Comparison of ENCODE assay signal across 8 cellular contexts in the genomic region with DNA sequence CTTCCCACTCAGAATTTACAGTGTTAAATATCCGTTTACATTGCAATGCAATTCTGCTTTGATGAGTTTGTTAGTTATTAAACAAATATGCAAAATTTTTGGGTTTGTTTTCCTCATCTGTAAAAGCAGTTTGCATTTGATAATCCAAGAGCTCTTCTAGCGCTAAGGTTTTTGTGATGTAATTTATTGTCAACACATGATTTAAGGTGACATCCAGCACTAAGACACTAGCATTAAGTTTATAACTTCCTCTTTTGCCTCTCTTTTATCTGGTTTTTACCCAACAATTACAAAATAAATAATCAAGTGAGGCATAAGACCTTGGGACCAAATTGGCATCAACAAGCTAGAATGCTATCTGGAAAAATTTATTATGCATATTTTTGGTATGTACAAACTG. TPM values are rescaled to one million over a fixed set of nuclear protein-coding genes. Genes with fewer than 3 reads are reported as not detected.
DNase-seq lines count a peak whose midpoint lies in the region; ATAC-seq, FAIRE-seq and TF ChIP-seq lines count a peak whose summit lies in the region.

No MANE protein-coding gene starts in this region.

- TF ChIP-seq CTCF in activated B cell treated with CpG ODN at 0.5 μM for 24 hours (IDR thresholded peaks at IDR 0.05) (no peak), keratinocyte (optimal IDR thresholded peaks at IDR 0.05 in 1 of 3, IDR thresholded peaks at IDR 0.05 in 1 of 3, conservative IDR thresholded peaks at IDR 0.05 in 1 of 3; ENCODE audit: extremely low read depth in 1 of 3, insufficient read depth in 2 of 3, low read length in 3 of 3) (no peak), thyroid gland (IDR thresholded peaks at IDR 0.05) (no peak)

- CTCF ChIA-PET in activated B cell treated with CpG ODN at 0.5 μM for 24 hours (lab: Charles Lee), result no interaction called here

- H3K4me1 ChIP-seq in keratinocyte (ENCODE audit: control insufficient read depth, extremely low read depth, insufficient read depth, low read length), result peaks cover 7% of the 10 kb centered on the region
- peaks cover 8 to 11% of the 10 kb centered on the region in 2 donors for H3K4me1 ChIP-seq in thyroid gland

- H3K9me3 ChIP-seq in keratinocyte (ENCODE audit: control insufficient read depth, low read depth, low read length) (no peaks in the 10 kb centered on the region), thyroid gland (no peaks in the 10 kb centered on the region)

- no peak overlapping the region for H3K9ac ChIP-seq in keratinocyte (ENCODE audit: control insufficient read depth, extremely low read depth, insufficient read depth, low read length)

- intact Hi-C loops in activated B cell treated with CpG ODN at 0.5 μM for 24 hours (cut with micrococcal nuclease), result no loop called here
- intact Hi-C loops in thyroid gland (cut with DNase I), result no loop called here

- no peaks in the 10 kb centered on the region for H3K27me3 Mint-ChIP-seq in activated T-cell treated with anti-CD3 and anti-CD28 coated beads, Interleukin-2, amount 50 U/mL, for 4 hours (ENCODE audit: low read depth)
- H3K27me3 Mint-ChIP-seq in activated B cell treated with CpG ODN at 0.5 μM for 24 hours, result peaks cover 15% of the 10 kb centered on the region

- FAIRE-seq in keratinocyte (lab: Jason Lieb, UNC), result no peak

- H3K9me1 ChIP-seq in keratinocyte (ENCODE audit: control insufficient read depth, extremely low read depth, insufficient read depth, low read length), result no peaks in the 10 kb centered on the region

- no peaks in the 10 kb centered on the region for H3K36me3 ChIP-seq in keratinocyte (ENCODE audit: control insufficient read depth in 2 of 2, extremely low read depth in 1 of 2, insufficient read depth in 2 of 2, low read length in 2 of 2)
- H3K36me3 ChIP-seq in thyroid gland, result no peaks in the 10 kb centered on the region

- POLR2A ChIA-PET in activated B cell treated with CpG ODN at 0.5 μM for 24 hours (lab: Charles Lee), result interaction anchor here (2.3 kb wide), 1 partner anchor 77 kb away, joined by 9 read pairs; a partner anchor contains a TSS

- peak overlapping the region; percentile 98 for H3K4me2 ChIP-seq in keratinocyte (ENCODE audit: control insufficient read depth, extremely low read depth, insufficient read depth, low read depth, low read length)

- peak overlapping the region; percentile 98 for H2AFZ ChIP-seq in keratinocyte (ENCODE audit: control insufficient read depth, low read length)

- peak overlapping the region; percentile 92 for H3K27ac Mint-ChIP-seq in activated B cell treated with CpG ODN at 0.5 μM for 24 hours

- no peak for ATAC-seq in activated T-cell treated with anti-CD3 and anti-CD28 coated beads, Interleukin-2, amount 50 U/mL, for 4 hours
- ATAC-seq in activated B cell treated with CpG ODN at 0.5 μM for 24 hours (ENCODE audit: low read depth) (no peak), HG03045 (IDR thresholded peaks at IDR 0.05; ENCODE audit: unreplicated experiment) (no peak)

- H3K4me3 ChIP-seq in keratinocyte (ENCODE audit: control insufficient read depth in 2 of 3, extremely low read depth in 1 of 3, insufficient read depth in 2 of 3, low read depth in 1 of 3, low read length in 3 of 3) (peak overlapping the region in 2 of 3 experiments; percentile 99), thyroid gland (replicated peaks in 1 of 3) (peak overlapping the region in 2 of 3 donors; percentile 73 to 79)

- peaks cover 24% of the 10 kb centered on the region for H3K4me1 Mint-ChIP-seq in activated T-cell treated with anti-CD3 and anti-CD28 coated beads, Interleukin-2, amount 50 U/mL, for 4 hours (ENCODE audit: low read depth)
- H3K4me1 Mint-ChIP-seq in activated B cell treated with CpG ODN at 0.5 μM for 24 hours, result peaks cover 32% of the 10 kb centered on the region

- no peaks in the 10 kb centered on the region for H4K20me1 ChIP-seq in keratinocyte (ENCODE audit: control insufficient read depth, extremely low read depth, insufficient read depth, low read length)

- no peak for DNase-seq in activated T-cell treated with anti-CD3 and anti-CD28 coated beads, Interleukin-2, amount 50 U/mL, for 4 hours
- DNase-seq in activated T-cell treated with anti-CD3 and anti-CD28 coated beads for 4 hours (no peak), activated B cell treated with CpG ODN at 0.5 μM for 24 hours (no peak), keratinocyte (ENCODE audit: low read depth, low spot score) (no peak), thyroid gland (no peak), NCI-H1105 (lab: John Stamatoyannopoulos, UW) (no peak), NCI-H446 treated with DMSO at 0.1 percent for 48 hours (lab: John Stamatoyannopoulos, UW) (no peak)

- no peak for TF ChIP-seq POLR2A in thyroid gland (IDR thresholded peaks at IDR 0.05)

- H3K9me3 Mint-ChIP-seq in activated T-cell treated with anti-CD3 and anti-CD28 coated beads, Interleukin-2, amount 50 U/mL, for 4 hours, result no peaks in the 10 kb centered on the region
- H3K9me3 Mint-ChIP-seq in activated B cell treated with CpG ODN at 0.5 μM for 24 hours, result no peaks in the 10 kb centered on the region

- WGBS in thyroid gland, 2 donors, result 25 to 32% methylated on average over 2 of the region's 2 CpGs

- dilution Hi-C loops in keratinocyte (cut with MboI; ENCODE audit: extremely low pct_ligation_motif_present, low sequenced_read_pairs), result no loop called here

- peaks cover 9% of the 10 kb centered on the region for H3K36me3 Mint-ChIP-seq in activated T-cell treated with anti-CD3 and anti-CD28 coated beads, Interleukin-2, amount 50 U/mL, for 4 hours (ENCODE audit: insufficient read depth)
- H3K36me3 Mint-ChIP-seq in activated B cell treated with CpG ODN at 0.5 μM for 24 hours (ENCODE audit: low read depth), result peaks cover 31% of the 10 kb centered on the region

- H3K27me3 ChIP-seq in keratinocyte (ENCODE audit: control insufficient read depth, extremely low read depth, insufficient read depth, low read length) (no peaks in the 10 kb centered on the region), thyroid gland (no peaks in the 10 kb centered on the region)

- H3K4me3 Mint-ChIP-seq in activated T-cell treated with anti-CD3 and anti-CD28 coated beads, Interleukin-2, amount 50 U/mL, for 4 hours, result peak overlapping the region; percentile 90
- peak overlapping the region; percentile 98 for H3K4me3 Mint-ChIP-seq in activated B cell treated with CpG ODN at 0.5 μM for 24 hours

- H3K27ac ChIP-seq in keratinocyte (ENCODE audit: control insufficient read depth, insufficient read depth, low read length) (no peak overlapping the region), thyroid gland (no peak overlapping the region)

- H3K79me2 ChIP-seq in keratinocyte (ENCODE audit: control insufficient read depth, insufficient read depth, low read length), result peaks cover 14% of the 10 kb centered on the region

RNA-seq across cellular contexts. Expression of a gene that starts 1.0 kb away (rescaled TPM):
- total RNA-seq in activated T-cell treated with anti-CD3 and anti-CD28 coated beads, Interleukin-2, amount 50 U/mL, for 4 hours, result 10 to 100 TPM; 65.3 to 82.5 (median 69.6) TPM
- 40.3 and 53.1 TPM in 2 replicates for total RNA-seq in activated B cell treated with CpG ODN at 0.5 μM for 24 hours
- polyA plus RNA-seq in keratinocyte, result 31.1 to 40.6 TPM (median 37.8 TPM) in 3 replicates
- polyA plus RNA-seq in keratinocyte (2011; ENCODE audit: low read depth), result 6.2 TPM
- polyA plus RNA-seq in keratinocyte (2011; cell fraction: cytosol; rRNA removed), result 34.9 and 38.9 TPM in 2 replicates
- 17.9 TPM in 2 replicates for polyA plus RNA-seq in keratinocyte (2011; cell fraction: nucleus; rRNA removed)
- polyA plus RNA-seq in keratinocyte (2012; ENCODE audit: low replicate concordance), result 43.0 and 44.4 TPM in 2 replicates
- 2.8 to 16.8 TPM (median 11.5 TPM) in 3 replicates for polyA minus RNA-seq in keratinocyte
- 19.2 TPM for polyA minus RNA-seq in keratinocyte (2011; cell fraction: cytosol; rRNA and poly(A)+ RNA removed)
- polyA minus RNA-seq in keratinocyte (2011; cell fraction: nucleus; rRNA and poly(A)+ RNA removed), result 4.1 and 7.1 TPM in 2 replicates
- 10 to 100 TPM; 46.5 to 66.8 (median 56.1) TPM for total RNA-seq in thyroid gland
